ENCODE assay signal across 8 cellular contexts in the genomic region with DNA sequence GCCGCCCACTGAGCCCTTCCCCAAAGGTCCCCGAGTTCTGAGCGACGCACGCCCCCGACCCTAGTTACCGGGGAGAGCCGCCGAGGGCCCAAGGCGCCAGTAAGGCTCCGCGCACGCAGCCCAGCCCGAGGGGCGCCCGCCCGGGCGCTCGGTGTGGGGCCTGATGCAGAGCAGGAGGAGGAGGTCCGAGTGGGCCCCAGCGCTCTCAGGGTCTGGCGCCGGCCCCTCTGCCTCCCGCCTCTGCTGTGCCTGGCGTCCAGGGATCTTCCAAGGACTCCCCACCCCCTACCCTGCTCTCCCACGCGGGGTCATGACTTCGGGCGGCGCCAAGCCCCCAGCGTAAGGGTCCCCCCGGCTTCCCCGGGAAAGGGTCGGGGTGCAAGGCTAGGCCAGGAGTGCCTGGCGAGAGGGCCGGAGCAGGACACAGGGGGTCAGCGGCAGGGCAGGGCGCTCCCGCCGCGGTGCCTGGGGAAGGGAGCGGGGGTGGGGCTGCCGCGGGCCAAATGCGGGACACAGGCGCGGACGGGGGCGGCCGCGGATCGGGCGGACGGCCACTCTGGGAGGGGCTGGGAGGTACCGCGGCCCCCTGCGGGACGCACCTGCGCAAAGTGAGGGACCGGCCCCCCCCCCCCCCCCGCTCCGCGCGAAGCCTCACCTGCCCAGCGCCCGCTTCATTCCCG. TPM values are rescaled to one million over a fixed set of nuclear protein-coding genes. Genes with fewer than 3 reads are reported as not detected.
DNase-seq lines count a peak whose midpoint lies in the region; ATAC-seq and TF ChIP-seq lines count a peak whose summit lies in the region.

No MANE protein-coding gene starts in this region.

- H2BK15ac ChIP-seq in mesendoderm (replicated peaks; ENCODE audit: low read depth), result no peak overlapping the region

- H3K9me3 ChIP-seq in duodenal mucosa (ENCODE audit: control insufficient read depth in 1 of 2, low read length in 2 of 2), result no peaks in the 10 kb centered on the region

- peak overlapping the region; percentile 98 for H3K56ac ChIP-seq in mesendoderm (ENCODE audit: low read length)

- H3K4ac ChIP-seq in mesendoderm (ENCODE audit: low read depth, low read length), result peak overlapping the region; percentile 46

- H3K9ac ChIP-seq in KMS-11, result peak overlapping the region; percentile 49; the same call in 1 of the 2 replicates
- H3K9ac ChIP-seq in duodenal mucosa (ENCODE audit: low read depth in 1 of 2, low read length in 2 of 2), result peak overlapping the region; percentile 51 to 80
- H3K9ac ChIP-seq in mesendoderm (ENCODE audit: low read length), result peak overlapping the region; percentile 89

- H3K9me3 Mint-ChIP-seq in stimulated activated naive CD8-positive, alpha-beta T cell treated with anti-CD3 and anti-CD28 coated beads, Interleukin-15, amount 100 ng/mL, for 72 hours, result no peaks in the 10 kb centered on the region

- H3K79me2 ChIP-seq in KMS-11 (ENCODE audit: insufficient read depth, low read depth) (peaks cover 46% of the 10 kb centered on the region), mesendoderm (ENCODE audit: control insufficient read depth, insufficient read depth, low read length) (peaks cover 23% of the 10 kb centered on the region)

- no peaks in the 10 kb centered on the region for H3K27me3 ChIP-seq in KMS-11 (ENCODE audit: insufficient read depth, low read depth)
- H3K27me3 ChIP-seq in duodenal mucosa (ENCODE audit: control insufficient read depth in 1 of 2, insufficient read depth in 2 of 2, low read length in 2 of 2), result no peaks in the 10 kb centered on the region
- no peaks in the 10 kb centered on the region for H3K27me3 ChIP-seq in mesendoderm (ENCODE audit: insufficient read depth, low read length, poor library complexity)

- H3K27me3 Mint-ChIP-seq in stimulated activated naive CD8-positive, alpha-beta T cell treated with anti-CD3 and anti-CD28 coated beads, Interleukin-15, amount 100 ng/mL, for 72 hours, result no peaks in the 10 kb centered on the region

- peak overlapping the region; percentile 33; the same call in 1 of the 2 replicates for H3K27ac ChIP-seq in KMS-11
- H3K27ac ChIP-seq in duodenal mucosa (ENCODE audit: low read depth, low read length), result peak overlapping the region; percentile 89
- H3K27ac ChIP-seq in mesendoderm (ENCODE audit: low read depth, low read length), result peak overlapping the region; percentile 91

- H2AFZ ChIP-seq in KMS-11 (ENCODE audit: low read depth), result peak overlapping the region; percentile 38

- TF ChIP-seq CTCF in KMS-11 (conservative IDR thresholded peaks at IDR 0.05; ENCODE audit: low read depth, low read length), result no peak

- no peak overlapping the region for H2BK120ac ChIP-seq in mesendoderm (ENCODE audit: low read depth, low read length)

- WGBS in mesendoderm (ENCODE audit: extremely low coverage, insufficient coverage, low lambda C conversion rate), result no CpG with 5 or more reads among the region's 67 CpGs

- peak; percentile 15 to 21 for DNase-seq in activated CD4-positive, alpha-beta T cell treated with anti-CD3 and anti-CD28 coated beads for 4 hours
- peak; percentile 48 for DNase-seq in mesendoderm
- DNase-seq in stimulated activated naive CD8-positive, alpha-beta T cell treated with anti-CD3 and anti-CD28 coated beads, Interleukin-15, amount 100 ng/mL, for 72 hours, result peak; percentile 30 to 32
- DNase-seq in foreskin melanocyte, result no peak

- H3K79me1 ChIP-seq in mesendoderm (ENCODE audit: low read length), result peaks cover 8% of the 10 kb centered on the region

- peak overlapping the region; percentile 82 for H3K4me2 ChIP-seq in KMS-11
- peak overlapping the region; percentile 97 for H3K4me2 ChIP-seq in mesendoderm (ENCODE audit: low read length)

- no peak overlapping the region for H3K23ac ChIP-seq in mesendoderm (ENCODE audit: low read length)

- no peak overlapping the region for H2AK5ac ChIP-seq in mesendoderm (ENCODE audit: low read length)

- peak overlapping the region in 1 of 2 donors; percentile 88 for H3K27ac Mint-ChIP-seq in stimulated activated naive CD8-positive, alpha-beta T cell treated with anti-CD3 and anti-CD28 coated beads, Interleukin-15, amount 100 ng/mL, for 72 hours

- peaks cover 12% of the 10 kb centered on the region for H3K4me1 Mint-ChIP-seq in stimulated activated naive CD8-positive, alpha-beta T cell treated with anti-CD3 and anti-CD28 coated beads, Interleukin-15, amount 100 ng/mL, for 72 hours

- H4K20me1 ChIP-seq in KMS-11 (ENCODE audit: insufficient read depth), result no peaks in the 10 kb centered on the region

- H3K18ac ChIP-seq in mesendoderm (ENCODE audit: low read length), result peak overlapping the region; percentile 9

- no peak overlapping the region for H4K8ac ChIP-seq in mesendoderm (ENCODE audit: low read depth, low read length)

- H3K4me1 ChIP-seq in KMS-11 (ENCODE audit: low read depth, poor library complexity, severe bottlenecking) (peaks cover 16% of the 10 kb centered on the region), duodenal mucosa (ENCODE audit: control insufficient read depth in 1 of 2, insufficient read depth in 2 of 2, low read length in 2 of 2) (peaks cover 5% of the 10 kb centered on the region in 2 donors), mesendoderm (ENCODE audit: control insufficient read depth, low read depth, low read length) (peaks cover 7% of the 10 kb centered on the region)

- H3K4me3 ChIP-seq in GM08714 (ENCODE audit: low read length) (peak overlapping the region; percentile 88), KMS-11 (IDR thresholded peaks at IDR 0.05; ENCODE audit: insufficient read depth, low read depth, low read length) (no peak overlapping the region), duodenal mucosa (ENCODE audit: low read depth in 1 of 2, low read length in 2 of 2) (peak overlapping the region; percentile 79), mesendoderm (ENCODE audit: low read length) (peak overlapping the region; percentile 80)

- H3K36me3 ChIP-seq in KMS-11 (ENCODE audit: insufficient read depth) (no peaks in the 10 kb centered on the region), duodenal mucosa (ENCODE audit: control insufficient read depth in 1 of 2, insufficient read depth in 2 of 2, low read length in 2 of 2) (no peaks in the 10 kb centered on the region), mesendoderm (ENCODE audit: control insufficient read depth, insufficient read depth, low read length) (no peaks in the 10 kb centered on the region)

- peak; percentile 26 for ATAC-seq in GM21825 (IDR thresholded peaks at IDR 0.05; ENCODE audit: unreplicated experiment)
- ATAC-seq in stimulated activated naive CD8-positive, alpha-beta T cell treated with anti-CD3 and anti-CD28 coated beads, Interleukin-15, amount 100 ng/mL, for 72 hours, result peak; percentile 22

- no peak overlapping the region for H4K5ac ChIP-seq in mesendoderm (ENCODE audit: low read length)

- peak overlapping the region; percentile 59 for H2BK5ac ChIP-seq in mesendoderm (ENCODE audit: low read length)

- H3K4me3 Mint-ChIP-seq in stimulated activated naive CD8-positive, alpha-beta T cell treated with anti-CD3 and anti-CD28 coated beads, Interleukin-15, amount 100 ng/mL, for 72 hours, result peak overlapping the region; percentile 84 to 97

RNA-seq across cellular contexts. Expression of a gene that starts 0.6 kb away (rescaled TPM):
- polyA plus RNA-seq in mesendoderm (2013, experiment 1 of 2), result 26.3 TPM
- 28.3 TPM for polyA plus RNA-seq in mesendoderm (2013, experiment 2 of 2)

RNA-seq across cellular contexts. Expression of a gene that starts 17.5 kb away (rescaled TPM):
- 35.4 TPM for polyA plus RNA-seq in mesendoderm (2013, experiment 1 of 2)
- 35.9 TPM for polyA plus RNA-seq in mesendoderm (2013, experiment 2 of 2)

Comparison
In these comparisons a context has a peak if more than half of its experiments do, and no peak if none do; other contexts are left out.
1. H3K27ac ChIP-seq: peak in every context shown above with its lines; median percentile 91 in mesendoderm; 89 in duodenal mucosa; 33 in KMS-11.